Comparison of ENCODE assay signal across 11 cellular contexts in genomic region chr5:143413964-143414669, GRCh38. TPM values are rescaled to one million over a fixed set of nuclear protein-coding genes. Genes with fewer than 3 reads are reported as not detected.
DNase-seq lines count a peak whose midpoint lies in the region; ATAC-seq and TF ChIP-seq lines count a peak whose summit lies in the region.
"Had no signal": no experiment of that assay in that cellular context is flagged by ENCODE, and none has a peak within 500 bp of the region (broad histone marks: within the 10 kb centered on the region; RNA-seq: fewer than 3 reads in every experiment).

No MANE protein-coding gene starts in this region.

- peaks cover 21% of the 10 kb centered on the region for H3K4me1 ChIP-seq in GM23338 (ENCODE audit: insufficient read depth)
- H3K4me1 ChIP-seq: thyroid gland had no signal

- DNase-seq in activated CD8-positive, alpha-beta T cell treated with anti-CD3 and anti-CD28 coated beads for 36 hours, result no peak
- DNase-seq in islet precursor cell (no peak), NCI-H1436 treated with DMSO at 0.1 percent for 48 hours (lab: John Stamatoyannopoulos, UW) (no peak), GM23338 (ENCODE audit: low spot score) (no peak), pons (ENCODE audit: low spot score) (no peak)
- DNase-seq: NCI-H774, thyroid gland had no signal

- peak; percentile 78 for ATAC-seq in GM18502 (IDR thresholded peaks at IDR 0.05; ENCODE audit: poor library complexity, unreplicated experiment)
- peak; percentile 72 for ATAC-seq in GM19467 (IDR thresholded peaks at IDR 0.05; ENCODE audit: unreplicated experiment)
- peak; percentile 80 for ATAC-seq in HG03135 (IDR thresholded peaks at IDR 0.05; ENCODE audit: unreplicated experiment)
- ATAC-seq in activated CD8-positive, alpha-beta T cell treated with anti-CD3 and anti-CD28 coated beads for 36 hours, result no peak
- no peak for ATAC-seq in GM23338

- no peak for TF ChIP-seq CTCF in activated CD8-positive, alpha-beta T cell treated with anti-CD3 and anti-CD28 coated beads for 36 hours (IDR thresholded peaks at IDR 0.05)
- no peak for TF ChIP-seq CTCF in GM23338 (conservative IDR thresholded peaks at IDR 0.05; ENCODE audit: low read depth in 2 of 2)

- H3K27me3 Mint-ChIP-seq in activated CD8-positive, alpha-beta T cell treated with anti-CD3 and anti-CD28 coated beads for 36 hours, result no peaks in the 10 kb centered on the region
- peaks cover 2% of the 10 kb centered on the region for H3K27me3 Mint-ChIP-seq in GM23338 (ENCODE audit: insufficient read depth, low read depth, poor library complexity)

- no peak overlapping the region for H3K4me2 ChIP-seq in GM23338

- peaks cover 6% of the 10 kb centered on the region; the same call in 1 of the 2 replicates for H3K9me2 ChIP-seq in GM23338 (ENCODE audit: insufficient read depth)

- no peaks in the 10 kb centered on the region for H3K79me2 ChIP-seq in GM23338 (replicated peaks; ENCODE audit: insufficient read depth)

- no peaks in the 10 kb centered on the region for H3K36me3 Mint-ChIP-seq in activated CD8-positive, alpha-beta T cell treated with anti-CD3 and anti-CD28 coated beads for 36 hours (ENCODE audit: low read depth)
- no peaks in the 10 kb centered on the region for H3K36me3 Mint-ChIP-seq in GM23338 (ENCODE audit: low read depth)

- peaks cover 38% of the 10 kb centered on the region for H3K4me1 Mint-ChIP-seq in activated CD8-positive, alpha-beta T cell treated with anti-CD3 and anti-CD28 coated beads for 36 hours (ENCODE audit: low read depth)
- H3K4me1 Mint-ChIP-seq in GM23338, result peaks cover 23% of the 10 kb centered on the region

- no peaks in the 10 kb centered on the region for H3F3A ChIP-seq in GM23338 (replicated peaks; ENCODE audit: low read depth)

- H3K27me3 ChIP-seq in GM23338 (ENCODE audit: insufficient read depth), result no peaks in the 10 kb centered on the region
- H3K27me3 ChIP-seq: thyroid gland had no signal

- intact Hi-C loops in activated CD8-positive, alpha-beta T cell treated with anti-CD3 and anti-CD28 coated beads for 36 hours (cut with micrococcal nuclease), result no loop called here

- no peaks in the 10 kb centered on the region for H4K20me1 ChIP-seq in GM23338 (replicated peaks; ENCODE audit: insufficient read depth)

- POLR2A ChIA-PET in activated CD8-positive, alpha-beta T cell treated with anti-CD3 and anti-CD28 coated beads for 36 hours (lab: Charles Lee), result interaction anchor here (1.0 to 2.0 kb wide), 2 partner anchors 9 to 20 kb away, joined by 3 to 8 read pairs; no protein-coding TSS in a partner anchor

- no peaks in the 10 kb centered on the region for H3K9me3 Mint-ChIP-seq in activated CD8-positive, alpha-beta T cell treated with anti-CD3 and anti-CD28 coated beads for 36 hours
- no peaks in the 10 kb centered on the region for H3K9me3 Mint-ChIP-seq in GM23338

- H3K27ac Mint-ChIP-seq in activated CD8-positive, alpha-beta T cell treated with anti-CD3 and anti-CD28 coated beads for 36 hours, result peak overlapping the region; percentile 28
- H3K27ac Mint-ChIP-seq in GM23338, result no peak overlapping the region

- CTCF ChIA-PET in activated CD8-positive, alpha-beta T cell treated with anti-CD3 and anti-CD28 coated beads for 36 hours (lab: Charles Lee), result interaction anchor here (0.9 to 1.0 kb wide), 2 partner anchors 8 to 27 kb away, joined by 3 read pairs; no protein-coding TSS in a partner anchor

- H3K4me3 Mint-ChIP-seq in activated CD8-positive, alpha-beta T cell treated with anti-CD3 and anti-CD28 coated beads for 36 hours, result no peak overlapping the region
- H3K4me3 Mint-ChIP-seq in GM23338, result no peak overlapping the region

- H3K4me3 ChIP-seq in GM23338, result no peak overlapping the region
- H3K4me3 ChIP-seq: thyroid gland had no signal

- no peaks in the 10 kb centered on the region for H3K36me3 ChIP-seq in GM23338 (ENCODE audit: insufficient read depth)
- H3K36me3 ChIP-seq: thyroid gland had no signal

- no peak overlapping the region for H3K27ac ChIP-seq in GM23338 (ENCODE audit: low read depth)
- H3K27ac ChIP-seq: thyroid gland had no signal

- H2AFZ ChIP-seq in GM23338, result no peak overlapping the region

TF ChIP-seq in GM23338, 12 proteins besides CTCF, POLR2A, EP300 and RAD21 (continues in another document):
- no peak for TF ChIP-seq CREB1 (CRISPR knock-in tag; IDR thresholded peaks at IDR 0.05; ENCODE audit: low read depth)
- no peak for TF ChIP-seq JUNB (IDR thresholded peaks at IDR 0.05; ENCODE audit: unreplicated experiment)
- no peak for TF ChIP-seq ZNF114 (CRISPR knock-in tag; IDR thresholded peaks at IDR 0.05)
- no peak for TF ChIP-seq REST (IDR thresholded peaks at IDR 0.05; ENCODE audit: unreplicated experiment)
- no peak for TF ChIP-seq ZNF331 (CRISPR knock-in tag; IDR thresholded peaks at IDR 0.05; ENCODE audit: low read depth)
- TF ChIP-seq NANOG (IDR thresholded peaks at IDR 0.05; ENCODE audit: borderline replicate concordance), result no peak
- TF ChIP-seq ETS1 (IDR thresholded peaks at IDR 0.05), result no peak
- TF ChIP-seq EZH2 (IDR thresholded peaks at IDR 0.05; ENCODE audit: low read depth, unreplicated experiment), result no peak

RNA-seq across cellular contexts. Expression of gene NR3C1, which starts 10.6 kb away (rescaled TPM):
- 10 to 100 TPM; 52.7 to 55.6 TPM for total RNA-seq in activated CD8-positive, alpha-beta T cell treated with anti-CD3 and anti-CD28 coated beads for 36 hours
- 2.4 and 4.6 TPM in 2 replicates for total RNA-seq in GM23338 (2014; rRNA removed; shearing (Covaris generic))
- 0.89 and 1.2 TPM in 2 replicates for polyA plus RNA-seq in GM23338 (2016; fragmentation: Nextera tagmentation; extraction: Ambion mirVana)
- total RNA-seq: HT-29 had no signal

Comparison
In these comparisons a context has a peak if more than half of its experiments do, and no peak if none do; other contexts are left out.
1. ATAC-seq: peak in GM18502 (single experiment), GM19467 (single experiment) and HG03135 (single experiment); none in activated CD8-positive, alpha-beta T cell treated with anti-CD3 and anti-CD28 coated beads for 36 hours (single experiment) and GM23338 (single experiment).